ENCODE assay signal across 12 cellular contexts in genomic region chr3:55607844-55608243, GRCh38.
DNase-seq lines count a peak whose midpoint lies in the region; ATAC-seq and TF ChIP-seq lines count a peak whose summit lies in the region.
"Had no signal": no experiment of that assay in that cellular context is flagged by ENCODE, and none has a peak within 500 bp of the region (broad histone marks: within the 10 kb centered on the region; RNA-seq: fewer than 3 reads in every experiment).

No MANE protein-coding gene starts in this region.

- H3K36me3 Mint-ChIP-seq in progenitor cell of endocrine pancreas (ENCODE audit: insufficient read depth), result no peaks in the 10 kb centered on the region

- H3K4me3 Mint-ChIP-seq in progenitor cell of endocrine pancreas (ENCODE audit: low read depth), result no peak overlapping the region
- H3K4me3 Mint-ChIP-seq: HFFc6 had no signal

- DNase-seq in NCI-H69 (lab: John Stamatoyannopoulos, UW), result peak; percentile 44
- DNase-seq in activated effector memory CD4-positive, alpha-beta T cell treated with Interleukin-2 at 50 U/mL for 16 hours, result no peak
- DNase-seq in progenitor cell of endocrine pancreas (ENCODE audit: low spot score, unreplicated experiment), result no peak
- no peak for DNase-seq in NCI-H146 treated with DMSO at 0.1 percent for 48 hours (lab: John Stamatoyannopoulos, UW; ENCODE audit: unreplicated experiment)
- DNase-seq in NCI-H1436 (lab: John Stamatoyannopoulos, UW), result no peak
- DNase-seq: activated T-cell treated with anti-CD3 and anti-CD28 coated beads for 4 hours; HFFc6; occipital lobe; stimulated activated CD4-positive, alpha-beta T cell treated with anti-CD3 and anti-CD28 coated beads, Interleukin-4, amount 100 ng/mL, for 24 hours had no signal

- H3K4me1 Mint-ChIP-seq in progenitor cell of endocrine pancreas (ENCODE audit: low read depth), result peaks cover 3% of the 10 kb centered on the region

- TF ChIP-seq CTCF in progenitor cell of endocrine pancreas (IDR thresholded peaks at IDR 0.05; ENCODE audit: unreplicated experiment), result no peak

- no peak overlapping the region for H3K27ac Mint-ChIP-seq in progenitor cell of endocrine pancreas
- H3K27ac Mint-ChIP-seq: HFFc6 had no signal

- no peaks in the 10 kb centered on the region for H3K9me3 Mint-ChIP-seq in progenitor cell of endocrine pancreas (ENCODE audit: low read depth)
- H3K9me3 Mint-ChIP-seq: HFFc6 had no signal

- peak; percentile 85 for ATAC-seq in GM18499 (IDR thresholded peaks at IDR 0.05; ENCODE audit: insufficient read depth, unreplicated experiment)
- ATAC-seq in GM19438 (IDR thresholded peaks at IDR 0.05; ENCODE audit: low read depth, unreplicated experiment), result peak; percentile 76
- peak; percentile 95 for ATAC-seq in HG02938 (IDR thresholded peaks at IDR 0.05; ENCODE audit: unreplicated experiment)

- no peaks in the 10 kb centered on the region for H3K27me3 Mint-ChIP-seq in progenitor cell of endocrine pancreas
